Comparison of ENCODE assay signal across 11 cellular contexts in the genomic region with DNA sequence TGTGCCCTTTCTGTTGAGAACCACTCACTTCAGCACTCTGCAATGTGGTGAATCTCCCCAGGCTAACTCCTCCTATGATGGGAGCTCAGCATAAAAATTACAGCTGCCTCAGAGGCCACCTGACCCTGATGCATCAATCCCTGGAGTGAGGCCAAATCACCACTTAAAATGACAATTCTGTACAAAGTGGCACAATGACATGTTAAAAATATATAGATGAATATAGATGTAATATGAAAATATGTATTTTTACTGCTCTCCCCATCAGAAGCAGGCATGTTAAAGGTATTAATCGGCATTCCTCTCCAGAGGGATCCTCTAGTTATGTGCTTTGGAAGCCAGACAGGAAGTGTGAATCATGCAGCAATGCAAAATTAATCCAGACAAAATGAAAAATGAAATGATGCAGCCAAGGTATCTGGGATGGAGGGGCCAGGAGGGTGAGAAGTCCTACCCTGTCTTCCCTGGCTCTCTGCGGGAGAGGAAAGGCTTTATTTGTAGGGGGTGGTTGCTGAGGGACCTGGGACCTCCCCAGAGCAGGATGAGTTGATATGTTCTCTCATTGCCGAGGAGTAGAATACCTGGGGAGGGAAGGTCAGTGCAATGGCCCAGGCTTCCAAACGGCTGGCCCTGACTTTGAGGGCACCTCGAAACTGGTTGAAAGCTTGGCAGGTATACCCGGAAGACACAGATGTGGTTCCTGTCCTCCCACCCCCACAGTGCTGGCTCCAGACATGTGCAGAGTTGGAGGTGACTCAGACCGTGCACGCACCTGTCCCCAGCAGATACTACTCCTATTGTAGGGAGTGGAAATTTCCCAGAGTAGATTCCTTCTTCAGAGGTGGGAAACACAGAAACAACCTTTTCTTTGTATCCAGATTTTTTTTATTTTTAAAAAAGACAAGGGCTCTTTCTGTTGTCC.
DNase-seq lines count a peak whose midpoint lies in the region; ATAC-seq, FAIRE-seq and TF ChIP-seq lines count a peak whose summit lies in the region.
"Had no signal": no experiment of that assay in that cellular context is flagged by ENCODE, and none has a peak within 500 bp of the region (broad histone marks: within the 10 kb centered on the region; RNA-seq: fewer than 3 reads in every experiment).

No MANE protein-coding gene starts in this region.

- in situ Hi-C loops in GM13976 (cut with MboI; ENCODE audit: low sequenced_read_pairs, unreplicated experiment), result no loop called here

- peaks cover 27% of the 10 kb centered on the region for H3K4me1 ChIP-seq in vagina

- DNase-seq in NCI-H524 (lab: John Stamatoyannopoulos, UW), result peak; percentile 15 to 48
- no peak for DNase-seq in NCI-H524 treated with DMSO at 0.1 percent for 48 hours (lab: John Stamatoyannopoulos, UW)
- peak; percentile 3 for DNase-seq in RCC 7860 (ENCODE audit: low spot score)
- peak; percentile 55 for DNase-seq in foreskin melanocyte
- peak in 1 of 2 donors; percentile 90 for DNase-seq in vagina (ENCODE audit: extremely low spot score in 2 of 2)
- DNase-seq in stimulated activated CD4-positive, alpha-beta T cell treated with anti-CD3 and anti-CD28 coated beads, Interleukin-4, amount 100 ng/mL, for 1 hour, result no peak
- DNase-seq in GM13976 (ENCODE audit: low spot score), result no peak
- DNase-seq: activated naive CD8-positive, alpha-beta T cell treated with anti-CD3 and anti-CD28 coated beads, Interleukin-2, amount 10 ng/mL, durations not matched to agents 7 days and 5 days; upper lobe of left lung had no signal

- no peak overlapping the region for H3K4me3 ChIP-seq in vagina
- H3K4me3 ChIP-seq: skin epidermis, upper lobe of left lung had no signal

- H3K27ac ChIP-seq in vagina, result peak overlapping the region; percentile 48
- H3K27ac ChIP-seq: upper lobe of left lung had no signal

- no peak for FAIRE-seq in RCC 7860 (lab: Jason Lieb, UNC)

- no peaks in the 10 kb centered on the region for H3K27me3 ChIP-seq in vagina
- H3K27me3 ChIP-seq: upper lobe of left lung had no signal

- H3K36me3 ChIP-seq in vagina, result no peaks in the 10 kb centered on the region
- H3K36me3 ChIP-seq: upper lobe of left lung had no signal

- ATAC-seq in GM19035 (IDR thresholded peaks at IDR 0.05; ENCODE audit: unreplicated experiment), result no peak

- TF ChIP-seq CTCF in vagina (IDR thresholded peaks at IDR 0.05), result no peak
- no peak for TF ChIP-seq CTCF in GM13976 (IDR thresholded peaks at IDR 0.05; ENCODE audit: borderline replicate concordance, control extremely low read depth, extremely low read depth, insufficient read depth, missing control alignments)

- H3K9me3 ChIP-seq in vagina, result no peaks in the 10 kb centered on the region
- H3K9me3 ChIP-seq: upper lobe of left lung had no signal

- intact Hi-C loops in vagina (cut with DNase I), result no loop called here

- TF ChIP-seq POLR2A in vagina (IDR thresholded peaks at IDR 0.05), result no peak

Comparison
In these comparisons a context has a peak if more than half of its experiments do, and no peak if none do; other contexts are left out.
1. DNase-seq: peak in NCI-H524 (2 of 2), RCC 7860 (single experiment) and foreskin melanocyte (single experiment); none in NCI-H524 treated with DMSO at 0.1 percent for 48 hours (single experiment), stimulated activated CD4-positive, alpha-beta T cell treated with anti-CD3 and anti-CD28 coated beads, Interleukin-4, amount 100 ng/mL, for 1 hour (single experiment) and GM13976 (single experiment).